8 cellular contexts compared by ENCODE assay signal in the genomic region with DNA sequence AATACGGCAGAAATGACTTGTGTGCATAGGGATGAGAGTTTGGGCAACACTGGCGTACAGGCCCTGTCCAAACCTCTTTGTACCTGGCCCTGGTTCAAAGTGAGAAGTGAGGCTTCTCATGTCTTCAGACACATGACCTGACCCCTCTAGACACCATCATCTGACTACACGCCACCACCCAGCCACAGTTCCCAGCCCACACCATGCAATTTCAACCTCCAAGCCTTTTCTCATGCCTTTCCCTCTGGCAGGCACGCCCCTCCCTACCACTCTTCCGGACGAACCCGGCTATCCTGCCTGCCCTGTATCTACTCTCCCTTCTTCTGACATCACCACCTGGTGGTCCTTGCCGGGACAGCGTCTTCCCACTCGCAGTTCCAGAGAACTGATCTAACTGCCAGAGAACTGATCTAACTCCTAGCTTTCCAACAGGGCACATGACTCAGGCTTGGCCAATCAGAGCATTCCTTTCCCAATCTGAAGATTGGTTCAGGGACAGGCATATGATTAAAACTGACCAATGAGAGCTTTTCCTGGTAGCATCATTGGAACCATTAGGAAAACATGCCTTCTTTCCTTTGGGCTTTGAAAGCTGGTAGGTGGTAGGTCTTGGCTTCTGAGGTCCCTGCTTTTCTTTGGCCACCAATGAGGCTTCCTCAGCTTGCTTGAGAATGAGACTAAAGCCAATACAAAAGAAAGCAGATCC. TPM values are rescaled to one million over a fixed set of nuclear protein-coding genes. Genes with fewer than 3 reads are reported as not detected.
DNase-seq lines count a peak whose midpoint lies in the region; ATAC-seq, FAIRE-seq and TF ChIP-seq lines count a peak whose summit lies in the region.

No MANE protein-coding gene starts in this region.

- no peaks in the 10 kb centered on the region for H3K36me3 ChIP-seq in bronchial epithelial cell (ENCODE audit: control insufficient read depth, insufficient read depth, low read length)

- TF ChIP-seq CTCF in LNCAP (IDR thresholded peaks at IDR 0.05): peak; percentile 21; the same call in 1 of the 2 replicates
- TF ChIP-seq CTCF in bronchial epithelial cell (IDR thresholded peaks at IDR 0.05; ENCODE audit: insufficient read depth, low read length, severe bottlenecking): peak; percentile 46

- no peak overlapping the region for H3K4me3 ChIP-seq in bronchial epithelial cell (ENCODE audit: low read depth, low read length)

- no peaks in the 10 kb centered on the region for H3K27me3 ChIP-seq in bronchial epithelial cell (ENCODE audit: control insufficient read depth, insufficient read depth, low read length)

- peak; percentile 46 for ATAC-seq in GM21723 (IDR thresholded peaks at IDR 0.05; ENCODE audit: unreplicated experiment)

- FAIRE-seq in bronchial epithelial cell (lab: Jason Lieb, UNC): peak; percentile 40

- DNase-seq in GM04504 (ENCODE audit: low read depth) (peak; percentile 38), SW 1271 (lab: John Stamatoyannopoulos, UW) (peak; percentile 46 to 64), bronchial epithelial cell (ENCODE audit: low read depth) (peak; percentile 81), kidney glomerular epithelial cell (lab: John Stamatoyannopoulos, UW) (peak; percentile 81), NCI-H2081 (lab: John Stamatoyannopoulos, UW) (no peak)
- DNase-seq in stimulated activated CD4-positive, alpha-beta T cell treated with anti-CD3 and anti-CD28 coated beads, Interleukin-4, amount 100 ng/mL, for 1 hour: peak; percentile 60

RNA-seq across cellular contexts. Expression of gene IL21R, which starts 27.0 kb away (rescaled TPM):
- not detected in 2 replicates for total RNA-seq in bronchial epithelial cell

Comparison
In these comparisons a context has a peak if more than half of its experiments do, and no peak if none do; other contexts are left out.
1. DNase-seq: peak in GM04504 (single experiment), SW 1271 (2 of 2), bronchial epithelial cell (single experiment), kidney glomerular epithelial cell (single experiment) and stimulated activated CD4-positive, alpha-beta T cell treated with anti-CD3 and anti-CD28 coated beads, Interleukin-4, amount 100 ng/mL, for 1 hour (single experiment); none in NCI-H2081 (0 of 2).